Comparison of ENCODE assay signal across 8 cellular contexts in the genomic region with DNA sequence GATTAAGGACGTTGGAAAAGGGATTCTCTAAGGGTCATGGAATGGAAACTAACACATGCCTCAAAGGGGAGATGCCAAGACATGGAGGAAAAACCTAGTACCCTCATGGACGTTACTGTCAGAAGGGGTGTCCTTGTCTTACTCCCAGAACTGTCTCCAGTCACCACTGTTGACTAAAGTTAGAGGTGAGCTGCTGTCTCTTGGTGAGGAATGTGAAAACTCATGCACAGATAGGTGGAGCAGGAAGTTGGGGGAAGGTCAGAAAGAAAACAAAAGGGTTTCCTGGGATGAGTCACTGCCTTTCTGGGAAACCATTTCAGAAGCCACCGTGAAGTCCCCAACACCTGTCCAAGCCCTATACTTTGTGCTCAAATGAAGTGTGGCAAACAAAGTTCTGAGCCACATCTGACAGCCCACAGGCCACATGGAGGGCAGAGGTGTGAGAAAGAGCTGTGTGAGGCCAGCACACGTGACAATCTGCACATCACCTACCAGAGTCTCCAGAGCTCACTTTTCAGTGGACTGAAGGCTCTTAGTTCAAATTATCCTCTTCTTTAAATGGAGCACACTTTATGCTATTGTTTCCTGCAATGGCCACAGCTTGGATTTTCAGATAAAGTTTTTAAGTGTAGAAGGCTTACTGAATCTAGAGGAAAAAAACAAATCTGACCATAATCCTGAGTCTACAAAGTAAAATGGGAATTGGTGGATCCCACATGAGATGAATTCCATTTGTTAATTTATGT.
DNase-seq lines count a peak whose midpoint lies in the region; ATAC-seq, FAIRE-seq and TF ChIP-seq lines count a peak whose summit lies in the region.

No MANE protein-coding gene starts in this region.

- peak overlapping the region; percentile 58 for H3K27ac Mint-ChIP-seq in astrocyte (ENCODE audit: unreplicated experiment)

- H3K27me3 ChIP-seq in astrocyte (ENCODE audit: insufficient read depth, low read length) (no peaks in the 10 kb centered on the region), left ventricle myocardium inferior (ENCODE audit: low read depth) (no peaks in the 10 kb centered on the region)

- H3K9me3 Mint-ChIP-seq in astrocyte (ENCODE audit: unreplicated experiment): no peaks in the 10 kb centered on the region

- ATAC-seq in HG02759 (IDR thresholded peaks at IDR 0.05; ENCODE audit: unreplicated experiment) (peak; percentile 96), omental fat pad (ENCODE audit: low FRiP score) (no peak)

- FAIRE-seq in GM18507 (lab: Jason Lieb, UNC) (peak; percentile 94), astrocyte (lab: Jason Lieb, UNC) (no peak)

- H3K4me1 ChIP-seq in astrocyte (ENCODE audit: insufficient read depth, low read length): peaks cover 7% of the 10 kb centered on the region
- peaks cover under 1% of the 10 kb centered on the region for H3K4me1 ChIP-seq in left ventricle myocardium inferior

- H3K27ac ChIP-seq in astrocyte (ENCODE audit: low read depth, low read length) (no peak overlapping the region), left ventricle myocardium inferior (replicated peaks) (no peak overlapping the region)

- H3K9ac ChIP-seq in astrocyte (ENCODE audit: low read length): no peak overlapping the region

- no peak overlapping the region for H3K4me3 ChIP-seq in astrocyte (ENCODE audit: insufficient read depth, low read depth, low read length)
- H3K4me3 ChIP-seq in left ventricle myocardium inferior: no peak overlapping the region

- H3K27me3 Mint-ChIP-seq in astrocyte (ENCODE audit: low read depth, unreplicated experiment): no peaks in the 10 kb centered on the region

- peak; percentile 58 for DNase-seq in GM18507 (ENCODE audit: extremely low spot score, insufficient read length, low read depth)
- DNase-seq in RPMI8226: peak; percentile 8
- no peak for DNase-seq in astrocyte (ENCODE audit: low read depth)
- peak; percentile 56 to 61 for DNase-seq in stimulated activated CD4-positive, alpha-beta T cell treated with anti-CD3 and anti-CD28 coated beads, Interleukin-2, amount 100 ng/mL, for 48 hours
- no peak for DNase-seq in left ventricle myocardium inferior
- no peak for DNase-seq in HCEC 1CT
- DNase-seq in omental fat pad (ENCODE audit: low spot score): no peak

- peak overlapping the region; percentile 37 for H2AFZ ChIP-seq in astrocyte (ENCODE audit: low read depth, low read length)

- no peaks in the 10 kb centered on the region for H3K79me2 ChIP-seq in astrocyte (ENCODE audit: insufficient read depth, low read length)

- H3K36me3 ChIP-seq in astrocyte (ENCODE audit: insufficient read depth, low read length): no peaks in the 10 kb centered on the region
- H3K36me3 ChIP-seq in left ventricle myocardium inferior: no peaks in the 10 kb centered on the region

- peaks cover 25% of the 10 kb centered on the region for H3K4me1 Mint-ChIP-seq in astrocyte (ENCODE audit: low read depth, unreplicated experiment)

- H3K36me3 Mint-ChIP-seq in astrocyte (ENCODE audit: low read depth, unreplicated experiment): no peaks in the 10 kb centered on the region

- TF ChIP-seq CTCF in astrocyte (IDR thresholded peaks at IDR 0.05; ENCODE audit: insufficient read depth, low read depth, low read length) (no peak), left ventricle myocardium inferior (IDR thresholded peaks at IDR 0.05; ENCODE audit: borderline replicate concordance) (no peak), omental fat pad (IDR thresholded peaks at IDR 0.05) (no peak)

- no peaks in the 10 kb centered on the region for H4K20me1 ChIP-seq in astrocyte (ENCODE audit: insufficient read depth, low read length)

- H3K4me3 Mint-ChIP-seq in astrocyte (ENCODE audit: unreplicated experiment): no peak overlapping the region

- intact Hi-C loops in left ventricle myocardium inferior (cut with micrococcal nuclease): no loop called here

- H3K9me3 ChIP-seq in astrocyte (ENCODE audit: insufficient read depth, low read depth, low read length) (no peaks in the 10 kb centered on the region), left ventricle myocardium inferior (replicated peaks) (no peaks in the 10 kb centered on the region)

- H3K4me2 ChIP-seq in astrocyte (ENCODE audit: low read length): peak overlapping the region; percentile 40

Comparison
In these comparisons a context has a peak if more than half of its experiments do, and no peak if none do; other contexts are left out.
1. DNase-seq: peak in GM18507 (single experiment), RPMI8226 (single experiment) and stimulated activated CD4-positive, alpha-beta T cell treated with anti-CD3 and anti-CD28 coated beads, Interleukin-2, amount 100 ng/mL, for 48 hours (2 of 2); none in astrocyte (single experiment), left ventricle myocardium inferior (single experiment), HCEC 1CT (single experiment) and omental fat pad (single experiment).